In genomic region chr22:21965762-21966288, GRCh38 we compare ENCODE assay signal across 1 cellular context.
TF ChIP-seq lines count a peak whose summit lies in the region.

No MANE protein-coding gene starts in this region.

TF ChIP-seq in K562, 482 proteins besides CTCF, POLR2A, EP300 and RAD21 (continued from another document and continues in another):
- TF ChIP-seq AFF4 (CRISPR knock-in tag; IDR thresholded peaks at IDR 0.05) (no peak), THAP7 (CRISPR knock-in tag; IDR thresholded peaks at IDR 0.05) (no peak), RBBP5 (IDR thresholded peaks at IDR 0.05; ENCODE audit: borderline replicate concordance, insufficient read depth, low read length, poor library complexity, severe bottlenecking) (no peak), ZNF23 (CRISPR knock-in tag; IDR thresholded peaks at IDR 0.05) (no peak), ZNF124 (CRISPR knock-in tag; IDR thresholded peaks at IDR 0.05) (no peak), NCOR1 (IDR thresholded peaks at IDR 0.05) (no peak), SLC30A9 (CRISPR knock-in tag; IDR thresholded peaks at IDR 0.05) (no peak), BACH1 (tag; IDR thresholded peaks at IDR 0.05) (no peak), SAP30 (IDR thresholded peaks at IDR 0.05; ENCODE audit: borderline replicate concordance, insufficient read depth, low read depth, low read length, poor library complexity, severe bottlenecking) (no peak), CTBP1 (IDR thresholded peaks at IDR 0.05; ENCODE audit: borderline replicate concordance) (no peak), BMI1 (IDR thresholded peaks at IDR 0.05; ENCODE audit: low read length) (no peak), CEBPB (tag; IDR thresholded peaks at IDR 0.05) (no peak), KLF1 (tag; IDR thresholded peaks at IDR 0.05) (no peak), ZNF41 (CRISPR knock-in tag; conservative IDR thresholded peaks at IDR 0.05) (no peak), THAP12 (CRISPR knock-in tag; IDR thresholded peaks at IDR 0.05) (peak; percentile 62; the same call in 1 of the 2 replicates), ATF3 (IDR thresholded peaks at IDR 0.05) (no peak), ATF3 (CRISPR knock-in tag; conservative IDR thresholded peaks at IDR 0.05) (no peak), CHCHD3 (CRISPR knock-in tag; IDR thresholded peaks at IDR 0.05) (peak; percentile 86), ZNF347 (CRISPR knock-in tag; IDR thresholded peaks at IDR 0.05; ENCODE audit: low read depth) (no peak), CHD1 (IDR thresholded peaks at IDR 0.05; ENCODE audit: low read length) (no peak), ATF4 (CRISPR knock-in tag; IDR thresholded peaks at IDR 0.05) (no peak), RBM34 (IDR thresholded peaks at IDR 0.05; ENCODE audit: borderline replicate concordance, insufficient read depth, low read length) (no peak), BHLHE40 (IDR thresholded peaks at IDR 0.05; ENCODE audit: low read length) (no peak; the same call in 1 of the 2 replicates), SREBF2 (CRISPR knock-in tag; IDR thresholded peaks at IDR 0.05) (no peak), ZNF707 (CRISPR knock-in tag; conservative IDR thresholded peaks at IDR 0.05) (no peak; the same call in 1 of the 2 replicates), ZBTB2 (IDR thresholded peaks at IDR 0.05) (no peak), RFX1 (IDR thresholded peaks at IDR 0.05) (no peak), HNRNPUL1 (IDR thresholded peaks at IDR 0.05; ENCODE audit: low read length) (no peak), ZNF764 (CRISPR knock-in tag; IDR thresholded peaks at IDR 0.05; ENCODE audit: low read depth) (0 out of 2 replicates have a peak, but pooled peaks have one; percentile 13), NRF1 (conservative IDR thresholded peaks at IDR 0.05 in 1 of 2, IDR thresholded peaks at IDR 0.05 in 1 of 2) (no peak), GTF3C2 (IDR thresholded peaks at IDR 0.05; ENCODE audit: borderline replicate concordance, extremely low read depth, insufficient read length) (no peak), IFI16 (CRISPR knock-in tag; IDR thresholded peaks at IDR 0.05) (peak; percentile 34; the same call in 1 of the 2 replicates), GATAD2A (IDR thresholded peaks at IDR 0.05) (no peak), KAT2B (IDR thresholded peaks at IDR 0.05; ENCODE audit: low read depth, low read length) (no peak), PRDM10 (IDR thresholded peaks at IDR 0.05; ENCODE audit: partially characterized antibody) (no peak), ZNF79 (CRISPR knock-in tag; IDR thresholded peaks at IDR 0.05; ENCODE audit: low read depth) (no peak), NONO (IDR thresholded peaks at IDR 0.05; ENCODE audit: low read depth in 2 of 2, low read length in 1 of 2) (no peak), ZKSCAN1 (IDR thresholded peaks at IDR 0.05; ENCODE audit: low read depth, low read length) (no peak), ZNF696 (CRISPR knock-in tag; conservative IDR thresholded peaks at IDR 0.05) (no peak), FOXP1 (CRISPR knock-in tag; IDR thresholded peaks at IDR 0.05) (no peak), RBM15 (IDR thresholded peaks at IDR 0.05; ENCODE audit: insufficient read depth, low read length) (no peak), RHOXF2B (CRISPR knock-in tag; conservative IDR thresholded peaks at IDR 0.05) (no peak), ELF2 (CRISPR knock-in tag; IDR thresholded peaks at IDR 0.05) (no peak), SMAD1 (IDR thresholded peaks at IDR 0.05; ENCODE audit: low read depth, low read length, partially characterized antibody) (no peak), GATA2 (CRISPR knock-in tag; IDR thresholded peaks at IDR 0.05) (no peak), ZNF263 (CRISPR knock-in tag; IDR thresholded peaks at IDR 0.05; ENCODE audit: borderline replicate concordance) (no peak), NFE2 (IDR thresholded peaks at IDR 0.05; ENCODE audit: low read depth) (no peak), HEY1 (CRISPR knock-in tag; IDR thresholded peaks at IDR 0.05; ENCODE audit: borderline replicate concordance) (0 out of 2 replicates have a peak, but pooled peaks have one; percentile 43)
- TF ChIP-seq, protein P1, sequence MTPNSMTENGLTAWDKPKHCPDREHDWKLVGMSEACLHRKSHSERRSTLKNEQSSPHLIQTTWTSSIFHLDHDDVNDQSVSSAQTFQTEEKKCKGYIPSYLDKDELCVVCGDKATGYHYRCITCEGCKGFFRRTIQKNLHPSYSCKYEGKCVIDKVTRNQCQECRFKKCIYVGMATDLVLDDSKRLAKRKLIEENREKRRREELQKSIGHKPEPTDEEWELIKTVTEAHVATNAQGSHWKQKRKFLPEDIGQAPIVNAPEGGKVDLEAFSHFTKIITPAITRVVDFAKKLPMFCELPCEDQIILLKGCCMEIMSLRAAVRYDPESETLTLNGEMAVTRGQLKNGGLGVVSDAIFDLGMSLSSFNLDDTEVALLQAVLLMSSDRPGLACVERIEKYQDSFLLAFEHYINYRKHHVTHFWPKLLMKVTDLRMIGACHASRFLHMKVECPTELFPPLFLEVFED (CRISPR knock-in tag; conservative IDR thresholded peaks at IDR 0.05) = peak; percentile 74
- TF ChIP-seq, protein P2, sequence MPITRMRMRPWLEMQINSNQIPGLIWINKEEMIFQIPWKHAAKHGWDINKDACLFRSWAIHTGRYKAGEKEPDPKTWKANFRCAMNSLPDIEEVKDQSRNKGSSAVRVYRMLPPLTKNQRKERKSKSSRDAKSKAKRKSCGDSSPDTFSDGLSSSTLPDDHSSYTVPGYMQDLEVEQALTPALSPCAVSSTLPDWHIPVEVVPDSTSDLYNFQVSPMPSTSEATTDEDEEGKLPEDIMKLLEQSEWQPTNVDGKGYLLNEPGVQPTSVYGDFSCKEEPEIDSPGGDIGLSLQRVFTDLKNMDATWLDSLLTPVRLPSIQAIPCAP (CRISPR knock-in tag; IDR thresholded peaks at IDR 0.05; ENCODE audit: borderline replicate concordance) = no peak
